Comparison of ENCODE assay signal across 18 cellular contexts in genomic region chr1:66546045-66546810, GRCh38. TPM values are rescaled to one million over a fixed set of nuclear protein-coding genes. Genes with fewer than 3 reads are reported as not detected.
"Had no signal": no experiment of that assay in that cellular context is flagged by ENCODE, and none has a peak within 500 bp of the region (broad histone marks: within the 10 kb centered on the region; RNA-seq: fewer than 3 reads in every experiment).

No MANE protein-coding gene starts in this region.

- H3K27me3 ChIP-seq: breast epithelium, esophagus squamous epithelium, foreskin keratinocyte, stomach, upper lobe of right lung had no signal

- H3K4me2 ChIP-seq: smooth muscle cell had no signal

- ATAC-seq: activated CD4-positive, alpha-beta T cell treated with anti-CD3 and anti-CD28 coated beads for 36 hours; foreskin keratinocyte; left lobe of liver; sciatic nerve; upper lobe of right lung; WTC11 had no signal

- H3K4me3 ChIP-seq: breast epithelium, esophagus squamous epithelium, smooth muscle cell, stomach, upper lobe of right lung had no signal

- DNase-seq: activated CD4-positive, alpha-beta T cell treated with anti-CD3 and anti-CD28 coated beads for 36 hours; activated CD4-positive, alpha-beta T cell treated with anti-CD3 and anti-CD28 coated beads, Interleukin-2, amount 50 U/mL, for 48 hours; activated gamma-delta T cell; cerebellar nuclear complex; effector CD8-positive, alpha-beta T cell; esophagus squamous epithelium; foreskin keratinocyte; hippocampal formation; nephron progenitor cell; nucleus accumbens; stimulated activated CD4-positive, alpha-beta T cell treated with anti-CD3 and anti-CD28 coated beads, Interleukin-4, amount 100 ng/mL, for 1 hour; stomach; upper lobe of right lung had no signal

- H3K9me3 ChIP-seq: breast epithelium, esophagus squamous epithelium, stomach, upper lobe of right lung had no signal

- H3K4me1 ChIP-seq: breast epithelium, foreskin keratinocyte had no signal

- H3K36me3 ChIP-seq: breast epithelium, esophagus squamous epithelium, stomach, upper lobe of right lung had no signal

- H3K27ac ChIP-seq: breast epithelium, foreskin keratinocyte, upper lobe of right lung had no signal

RNA-seq across cellular contexts. Expression of gene SGIP1, which starts 12.3 kb away (rescaled TPM):
- polyA plus RNA-seq: foreskin keratinocyte had no signal
